27 cellular contexts compared by ENCODE assay signal in the genomic region with DNA sequence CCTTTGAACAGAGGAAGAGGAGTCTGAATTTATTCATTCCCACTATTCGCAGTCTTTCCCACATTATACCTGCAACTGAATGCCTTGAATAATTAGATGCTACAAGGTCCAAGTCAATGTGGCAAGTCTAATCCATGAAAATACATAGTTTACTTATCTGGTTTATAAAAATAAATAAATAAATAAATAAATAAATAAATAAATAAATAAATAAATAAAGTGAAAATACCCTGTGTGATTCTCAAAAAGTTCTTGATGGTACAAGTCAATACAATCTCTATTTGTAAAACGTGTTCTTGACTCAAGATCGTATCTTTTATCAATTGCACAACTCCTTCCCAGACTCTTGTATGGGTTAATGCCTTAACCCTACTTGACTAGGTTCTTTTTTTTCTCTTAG.
"Had no signal": no experiment of that assay in that cellular context is flagged by ENCODE, and none has a peak within 500 bp of the region (broad histone marks: within the 10 kb centered on the region; RNA-seq: fewer than 3 reads in every experiment).

No MANE protein-coding gene starts in this region.

- H3K4me3 ChIP-seq: stomach, suprapubic skin, testis, thoracic aorta, thyroid gland, tibial artery, tibial nerve, transverse colon, upper lobe of left lung, upper lobe of right lung, uterus, vagina had no signal

- FAIRE-seq: urothelium cell line had no signal

- H3K36me3 ChIP-seq: stomach, suprapubic skin, thoracic aorta, thyroid gland, tibial artery, tibial nerve, transverse colon, upper lobe of left lung, upper lobe of right lung, uterus, vagina had no signal

- H3K27ac ChIP-seq: stomach, suprapubic skin, testis, thoracic aorta, thyroid gland, tibial artery, tibial nerve, transverse colon, upper lobe of left lung, upper lobe of right lung, uterus, vagina had no signal

- H3K9me3 ChIP-seq: suprapubic skin, testis, thoracic aorta, thyroid gland, tibial artery, transverse colon, upper lobe of left lung, upper lobe of right lung, uterus, vagina had no signal

- H3K4me1 ChIP-seq: stomach, suprapubic skin, testis, thyroid gland, tibial artery, tibial nerve, transverse colon, upper lobe of left lung, upper lobe of right lung, uterus, vagina had no signal

- DNase-seq: stimulated activated CD4-positive, alpha-beta T cell treated with anti-CD3 and anti-CD28 coated beads, Interleukin-2, amount 100 ng/mL, for 48 hours; stimulated activated CD4-positive, alpha-beta T cell treated with anti-CD3 and anti-CD28 coated beads, Interleukin-4, amount 100 ng/mL, for 1 hour; stimulated activated CD4-positive, alpha-beta T cell treated with anti-CD3 and anti-CD28 coated beads, Interleukin-4, amount 100 ng/mL, for 24 hours; stimulated activated CD4-positive, alpha-beta T cell treated with anti-CD3 and anti-CD28 coated beads, Interleukin-4, amount 100 ng/mL, for 4 hours; stimulated activated CD8-positive, alpha-beta memory T cell treated with anti-CD3 and anti-CD28 coated beads, Interleukin-4, amount 100 ng/mL, for 48 hours; stimulated activated naive B cell treated with anti-CD40 and anti-IgM and Interleukin-4, amounts not matched to agents 10 μg/mL and 1 μg/mL and 100 μg/mL, for 72 hours; stimulated activated naive CD4-positive, alpha-beta T cell; stimulated activated naive CD4-positive, alpha-beta T cell treated with Interleukin-2 at 50 U/mL for 16 hours; stimulated activated naive CD8-positive, alpha-beta T cell treated with anti-CD3 and anti-CD28 coated beads, Interleukin-15, amount 100 ng/mL, for 72 hours; stimulated activated naive CD8-positive, alpha-beta T cell treated with anti-CD3 and anti-CD28 coated beads, Interleukin-15, Interleukin-2, amounts not matched to agents 100 U/mL and 50 U/mL, for 24 hours; stomach; substantia nigra; testis; thyroid gland; tibial artery; transverse colon; trophoblast cell; upper lobe of left lung; upper lobe of right lung; uterus had no signal

- ATAC-seq: stimulated activated effector memory CD8-positive, alpha-beta T cell treated with anti-CD3 and anti-CD28 coated beads, Interleukin-12 subunit alpha, Interleukin-12 subunit beta, amount 100 ng/mL, for 72 hours; stimulated activated memory B cell treated with anti-CD40 and anti-IgM and Interleukin-4, amounts not matched to agents 10 μg/mL and 1 μg/mL and 100 μg/mL, for 72 hours; stimulated activated naive B cell treated with anti-CD40 and anti-IgM and Interleukin-4, amounts not matched to agents 10 μg/mL and 1 μg/mL and 100 μg/mL, for 72 hours; stimulated activated naive CD8-positive, alpha-beta T cell treated with anti-CD3 and anti-CD28 coated beads, Interleukin-15, amount 100 ng/mL, for 72 hours; stimulated activated naive CD8-positive, alpha-beta T cell treated with anti-CD3 and anti-CD28 coated beads, Interleukin-15, Interleukin-2, amounts not matched to agents 100 U/mL and 50 U/mL, for 24 hours; upper lobe of right lung had no signal
